1 cellular context compared by ENCODE assay signal in genomic region chr1:156213644-156213966, GRCh38.
TF ChIP-seq lines count a peak whose summit lies in the region.

No MANE protein-coding gene starts in this region.

TF ChIP-seq in K562, 482 proteins besides CTCF, POLR2A, EP300 and RAD21:
- TF ChIP-seq U2AF2 (optimal IDR thresholded peaks at IDR 0.05; ENCODE audit: low read depth, low read length) (no peak), ZFX (CRISPR knock-in tag; IDR thresholded peaks at IDR 0.05) (0 out of 2 replicates have a peak, but pooled peaks have one; percentile 41)
